ENCODE assay signal across 25 cellular contexts in the genomic region with DNA sequence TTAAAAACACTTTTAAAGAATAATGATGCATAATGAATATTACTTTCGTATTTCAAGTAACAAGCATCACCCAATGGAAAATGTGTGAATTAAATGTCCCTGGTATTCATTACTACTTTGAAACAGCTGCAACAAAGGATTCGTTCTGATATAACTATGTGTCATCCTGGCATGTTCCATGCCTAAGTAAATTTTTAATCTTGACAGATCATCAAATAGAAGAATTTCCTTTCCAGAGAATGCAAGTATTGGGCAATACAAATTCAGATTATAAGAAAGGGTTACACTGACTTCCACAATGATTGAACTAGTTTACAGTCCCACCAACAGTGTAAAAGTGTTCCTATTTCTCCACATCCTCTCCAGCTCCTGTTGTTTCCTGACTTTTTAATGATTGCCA.
A peak's percentile ranks its signal among the peaks of the same experiment; 100 is the strongest.
DNase-seq lines count a peak whose midpoint lies in the region; ATAC-seq and TF ChIP-seq lines count a peak whose summit lies in the region.
"Had no signal": no experiment of that assay in that cellular context is flagged by ENCODE, and none has a peak within 500 bp of the region (broad histone marks: within the 10 kb centered on the region; RNA-seq: fewer than 3 reads in every experiment).

No MANE protein-coding gene starts in this region.

- H3K4me2 ChIP-seq in skeletal muscle satellite cell (ENCODE audit: low read length): peak overlapping the region; percentile 30

- CTCF ChIA-PET in RWPE1 (lab: Yijun Ruan, JAX): no interaction called here

- DNase-seq in GM04504 (ENCODE audit: low read depth): peak; percentile 40
- peak; percentile 42 for DNase-seq in RWPE1 (ENCODE audit: low spot score)
- DNase-seq in fibroblast of mammary gland (ENCODE audit: low read depth): peak; percentile 48
- DNase-seq in globus pallidus (ENCODE audit: low spot score): no peak
- DNase-seq in transverse colon: no peak
- DNase-seq: activated CD4-positive, alpha-beta T cell treated with anti-CD3 and anti-CD28 coated beads, Interleukin-2, amount 50 U/mL, for 48 hours; activated CD8-positive, alpha-beta memory T cell treated with anti-CD3 and anti-CD28 coated beads, Interleukin-2, amount 50 U/mL, for 4 hours; CD8-positive, alpha-beta memory T cell; cerebellar nuclear complex; Kasumi-1; kidney; NCI-H1048; NCI-H1930; NCI-H2227 treated with DMSO at 0.1 percent for 48 hours; NCI-H82; posterior cingulate gyrus; Right ventricle myocardium superior; T1000 had no signal

- intact Hi-C loops in transverse colon (cut with DNase I; ENCODE audit: low total_unique reads): no loop called here

- TF ChIP-seq EP300 in transverse colon (IDR thresholded peaks at IDR 0.05; ENCODE audit: low read depth): no peak

- H3K4me3 ChIP-seq in fibroblast of mammary gland (ENCODE audit: control insufficient read depth, low read depth, low read length): no peak overlapping the region
- H3K4me3 ChIP-seq in skeletal muscle satellite cell (ENCODE audit: low read length): no peak overlapping the region
- H3K4me3 ChIP-seq in transverse colon: no peak overlapping the region
- H3K4me3 ChIP-seq: ascending aorta, GM12878, tibial nerve had no signal

- no peaks in the 10 kb centered on the region for H3K27me3 ChIP-seq in skeletal muscle satellite cell (ENCODE audit: control insufficient read depth, insufficient read depth, low read length)
- H3K27me3 ChIP-seq in transverse colon: no peaks in the 10 kb centered on the region
- H3K27me3 ChIP-seq: ascending aorta, tibial nerve had no signal

- no peak for TF ChIP-seq POLR2A in transverse colon (IDR thresholded peaks at IDR 0.05)

- H3K9me3 ChIP-seq in skeletal muscle satellite cell (replicated peaks; ENCODE audit: low read length) (no peaks in the 10 kb centered on the region), transverse colon (no peaks in the 10 kb centered on the region)
- H3K9me3 ChIP-seq: ascending aorta, tibial nerve had no signal

- H3K36me3 ChIP-seq in skeletal muscle satellite cell (ENCODE audit: insufficient read depth, low read length) (no peaks in the 10 kb centered on the region), transverse colon (no peaks in the 10 kb centered on the region)
- H3K36me3 ChIP-seq: ascending aorta, tibial nerve had no signal

- in situ Hi-C loops in transverse colon (cut with MboI; ENCODE audit: low pct_ligation_motif_present in 1 of 4, low pct_unique_long_range_greater_than_20kb in 1 of 4, low sequenced_read_pairs in 3 of 4): no loop called here

- WGBS in transverse colon (ENCODE audit: low coverage in 1 of 2), 2 donors: 56 to 68% methylated on average over 2 of the region's 2 CpGs

- H3K27ac ChIP-seq in RWPE1: no peak overlapping the region
- no peak overlapping the region for H3K27ac ChIP-seq in transverse colon
- H3K27ac ChIP-seq: ascending aorta, tibial nerve had no signal

- H3K4me1 ChIP-seq in skeletal muscle satellite cell (ENCODE audit: control insufficient read depth, insufficient read depth, low read length) (peaks cover 17% of the 10 kb centered on the region), transverse colon (no peaks in the 10 kb centered on the region)
- H3K4me1 ChIP-seq: ascending aorta, tibial nerve had no signal

- H3K9ac ChIP-seq in skeletal muscle satellite cell (ENCODE audit: low read depth, low read length): no peak overlapping the region

- TF ChIP-seq CTCF in RWPE1 (conservative IDR thresholded peaks at IDR 0.05; ENCODE audit: low read depth) (no peak), fibroblast of mammary gland (conservative IDR thresholded peaks at IDR 0.05; ENCODE audit: control insufficient read depth, insufficient read depth, low read depth, low read length) (no peak), transverse colon (IDR thresholded peaks at IDR 0.05) (no peak)

- ATAC-seq in HG03354 (IDR thresholded peaks at IDR 0.05; ENCODE audit: poor library complexity, severe bottlenecking, unreplicated experiment): no peak
- ATAC-seq: activated naive CD4-positive, alpha-beta T cell treated with anti-CD3 and anti-CD28 coated beads, Interleukin-2, amount 50 U/mL, for 72 hours; GM12878; sciatic nerve had no signal

- POLR2A ChIA-PET in RWPE1 (lab: Yijun Ruan, JAX; ENCODE audit: low non-redundant PET): no interaction called here

Comparison
In these comparisons a context has a peak if more than half of its experiments do, and no peak if none do; other contexts are left out.
1. DNase-seq: peak in GM04504 (single experiment), RWPE1 (single experiment) and fibroblast of mammary gland (single experiment); none in globus pallidus (single experiment) and transverse colon (single experiment).